Comparison of ENCODE assay signal across 9 cellular contexts in genomic region chr12:5511644-5512584, GRCh38.
DNase-seq lines count a peak whose midpoint lies in the region; ATAC-seq and TF ChIP-seq lines count a peak whose summit lies in the region.
"Had no signal": no experiment of that assay in that cellular context is flagged by ENCODE, and none has a peak within 500 bp of the region (broad histone marks: within the 10 kb centered on the region; RNA-seq: fewer than 3 reads in every experiment).

No MANE protein-coding gene starts in this region.

- POLR2A ChIA-PET in HEK293T (lab: Yijun Ruan, JAX) = no interaction called here

- peaks cover 0 to 4% (median 0%) of the 10 kb centered on the region in 4 donors for H3K4me1 ChIP-seq in liver (ENCODE audit: control insufficient read depth in 4 of 4, insufficient read depth in 4 of 4, low read length in 3 of 4)
- H3K4me1 ChIP-seq: uterus had no signal

- no peak for DNase-seq in AG09309 (ENCODE audit: low read depth)
- DNase-seq in HEK293T (ENCODE audit: extremely low spot score) = peak; percentile 17
- peak; percentile 6 for DNase-seq in choroid plexus epithelial cell (ENCODE audit: low read depth)
- DNase-seq in AML-193 (lab: John Stamatoyannopoulos, UW) = no peak
- no peak for DNase-seq in NCI-H1105 (lab: John Stamatoyannopoulos, UW)
- DNase-seq in NCI-H2171 treated with DMSO at 0.1 percent for 48 hours (lab: John Stamatoyannopoulos, UW) = no peak

- peak; percentile 69 to 80 for TF ChIP-seq RAD21 in liver (IDR thresholded peaks at IDR 0.05)

- no peak overlapping the region for H3K27ac ChIP-seq in liver (ENCODE audit: low read depth in 1 of 2, low read length in 2 of 2)
- H3K27ac ChIP-seq: uterus had no signal

- H3K9ac ChIP-seq in liver (ENCODE audit: low read depth in 1 of 2, low read length in 2 of 2) = no peak overlapping the region

- no peaks in the 10 kb centered on the region for H3K27me3 ChIP-seq in liver (ENCODE audit: control insufficient read depth in 4 of 4, insufficient read depth in 4 of 4, low read length in 3 of 4)
- H3K27me3 ChIP-seq: uterus had no signal

- 47% methylated on average over 36 of the region's 36 CpGs for WGBS in liver

- no peak for ATAC-seq in GM21786 (IDR thresholded peaks at IDR 0.05; ENCODE audit: unreplicated experiment)

- CTCF ChIA-PET in HEK293T (lab: Yijun Ruan, JAX) = no interaction called here

- H3K9me3 ChIP-seq in liver (ENCODE audit: control insufficient read depth in 4 of 4, low read length in 3 of 4) = no peaks in the 10 kb centered on the region
- H3K9me3 ChIP-seq: uterus had no signal

- no peaks in the 10 kb centered on the region for H3K36me3 ChIP-seq in liver (ENCODE audit: control insufficient read depth in 4 of 4, insufficient read depth in 3 of 4, low read depth in 1 of 4, low read length in 3 of 4)
- H3K36me3 ChIP-seq: uterus had no signal

- H3K4me3 ChIP-seq in AG09309 (ENCODE audit: control insufficient read depth, low read depth, low read length) = no peak overlapping the region
- H3K4me3 ChIP-seq in choroid plexus epithelial cell (ENCODE audit: low read depth, low read length) = no peak overlapping the region
- no peak overlapping the region for H3K4me3 ChIP-seq in liver (ENCODE audit: low read depth in 1 of 3, low read length in 3 of 3)
- H3K4me3 ChIP-seq: uterus had no signal

- TF ChIP-seq CTCF in AG09309 (IDR thresholded peaks at IDR 0.05; ENCODE audit: control insufficient read depth, insufficient read depth, low read depth, low read length, missing control alignments) (peak; percentile 70), choroid plexus epithelial cell (conservative IDR thresholded peaks at IDR 0.05; ENCODE audit: low read depth, low read length) (peak; percentile 48), liver (IDR thresholded peaks at IDR 0.05; ENCODE audit: low read depth, low read length, missing input control) (peak; percentile 43)

TF ChIP-seq in HEK293T, 16 proteins besides CTCF, POLR2A, EP300 and RAD21:
- TF ChIP-seq ARNT (IDR thresholded peaks at IDR 0.05) (no peak), TARDBP (IDR thresholded peaks at IDR 0.05) (no peak), SUZ12 (IDR thresholded peaks at IDR 0.05) (no peak), ELF4 (IDR thresholded peaks at IDR 0.05) (no peak), HDGF (IDR thresholded peaks at IDR 0.05; ENCODE audit: borderline replicate concordance) (no peak), ZNF384 (IDR thresholded peaks at IDR 0.05) (no peak), NFRKB (IDR thresholded peaks at IDR 0.05) (no peak), FOXM1 (IDR thresholded peaks at IDR 0.05; ENCODE audit: borderline replicate concordance) (no peak), FOXK2 (IDR thresholded peaks at IDR 0.05) (no peak), BHLHE40 (IDR thresholded peaks at IDR 0.05; ENCODE audit: borderline replicate concordance) (no peak), FOXA1 (IDR thresholded peaks at IDR 0.05) (no peak), L3MBTL2 (conservative IDR thresholded peaks at IDR 0.05) (no peak), LEF1 (IDR thresholded peaks at IDR 0.05; ENCODE audit: borderline replicate concordance) (no peak), CTBP1 (IDR thresholded peaks at IDR 0.05; ENCODE audit: borderline replicate concordance) (no peak), SP1 (IDR thresholded peaks at IDR 0.05) (no peak), PKNOX1 (IDR thresholded peaks at IDR 0.05) (no peak)
TF ChIP-seq in HEK293T: peak in this region for 0.

TF ChIP-seq in liver, 16 proteins besides CTCF, POLR2A, EP300 and RAD21:
- TF ChIP-seq FOXA1 (IDR thresholded peaks at IDR 0.05) (no peak), RXRA (IDR thresholded peaks at IDR 0.05) (peak in 1 of 2 donors; percentile 15), ATF3 (IDR thresholded peaks at IDR 0.05) (no peak)

Comparison
In these comparisons a context has a peak if more than half of its experiments do, and no peak if none do; other contexts are left out.
1. DNase-seq: peak in HEK293T (single experiment) and choroid plexus epithelial cell (single experiment); none in AG09309 (single experiment), AML-193 (0 of 2), NCI-H1105 (single experiment) and NCI-H2171 treated with DMSO at 0.1 percent for 48 hours (single experiment).
2. Peak in every context shown above with its lines, with median percentiles within 50 percentile points of each other: CTCF ChIP-seq.